1 cellular context compared by ENCODE assay signal in genomic region chr5:1800470-1801060, GRCh38.
TF ChIP-seq lines count a peak whose summit lies in the region.

No MANE protein-coding gene starts in this region.

TF ChIP-seq in K562, 482 proteins besides CTCF, POLR2A, EP300 and RAD21 (continued from another document):
- no peak for TF ChIP-seq ARID4B (CRISPR knock-in tag; IDR thresholded peaks at IDR 0.05)
- no peak for TF ChIP-seq ZNF165 (CRISPR knock-in tag; IDR thresholded peaks at IDR 0.05; ENCODE audit: borderline replicate concordance)
- TF ChIP-seq NELFE (IDR thresholded peaks at IDR 0.05; ENCODE audit: insufficient read depth, insufficient read length): no peak
- TF ChIP-seq CC2D1A (IDR thresholded peaks at IDR 0.05): no peak
- TF ChIP-seq ZNF407 (IDR thresholded peaks at IDR 0.05; ENCODE audit: low read depth): no peak
- no peak for TF ChIP-seq ESRRA (IDR thresholded peaks at IDR 0.05; ENCODE audit: borderline replicate concordance, low read depth)
- no peak for TF ChIP-seq ETS2 (tag; IDR thresholded peaks at IDR 0.05; ENCODE audit: borderline replicate concordance, poor library complexity, severe bottlenecking)
- TF ChIP-seq NCOA4 (IDR thresholded peaks at IDR 0.05; ENCODE audit: partially characterized antibody): no peak
- TF ChIP-seq CBX8 (IDR thresholded peaks at IDR 0.05; ENCODE audit: borderline replicate concordance, extremely low read depth, low read depth, low read length, poor library complexity, severe bottlenecking): no peak
- TF ChIP-seq TCF7L2 (IDR thresholded peaks at IDR 0.05; ENCODE audit: low read depth, low read length): no peak
- TF ChIP-seq MAZ (CRISPR knock-in tag; conservative IDR thresholded peaks at IDR 0.05 in 1 of 2, IDR thresholded peaks at IDR 0.05 in 1 of 2): no peak
- TF ChIP-seq POLR2AphosphoS2 (IDR thresholded peaks at IDR 0.05; ENCODE audit: low read length): no peak
- TF ChIP-seq ZNF384 (IDR thresholded peaks at IDR 0.05; ENCODE audit: low read depth, low read length): no peak
- no peak for TF ChIP-seq STAT6 (CRISPR knock-in tag; IDR thresholded peaks at IDR 0.05)
- TF ChIP-seq THRB (CRISPR knock-in tag; conservative IDR thresholded peaks at IDR 0.05): no peak
- no peak for TF ChIP-seq U2AF1 (optimal IDR thresholded peaks at IDR 0.05; ENCODE audit: low read depth, low read length)
- no peak for TF ChIP-seq NFE2 (IDR thresholded peaks at IDR 0.05; ENCODE audit: low read depth)
- no peak for TF ChIP-seq SREBF2 (CRISPR knock-in tag; IDR thresholded peaks at IDR 0.05)
- TF ChIP-seq DDX20 (tag; IDR thresholded peaks at IDR 0.05; ENCODE audit: low read depth): no peak
- no peak for TF ChIP-seq ZNF717 (CRISPR knock-in tag; IDR thresholded peaks at IDR 0.05)
- TF ChIP-seq L3MBTL2 (IDR thresholded peaks at IDR 0.05): no peak
- TF ChIP-seq ZZZ3 (IDR thresholded peaks at IDR 0.05): no peak
- TF ChIP-seq HEY1 (CRISPR knock-in tag; IDR thresholded peaks at IDR 0.05; ENCODE audit: borderline replicate concordance): no peak
TF ChIP-seq in K562: peak in this region for 28.
